In the genomic region with DNA sequence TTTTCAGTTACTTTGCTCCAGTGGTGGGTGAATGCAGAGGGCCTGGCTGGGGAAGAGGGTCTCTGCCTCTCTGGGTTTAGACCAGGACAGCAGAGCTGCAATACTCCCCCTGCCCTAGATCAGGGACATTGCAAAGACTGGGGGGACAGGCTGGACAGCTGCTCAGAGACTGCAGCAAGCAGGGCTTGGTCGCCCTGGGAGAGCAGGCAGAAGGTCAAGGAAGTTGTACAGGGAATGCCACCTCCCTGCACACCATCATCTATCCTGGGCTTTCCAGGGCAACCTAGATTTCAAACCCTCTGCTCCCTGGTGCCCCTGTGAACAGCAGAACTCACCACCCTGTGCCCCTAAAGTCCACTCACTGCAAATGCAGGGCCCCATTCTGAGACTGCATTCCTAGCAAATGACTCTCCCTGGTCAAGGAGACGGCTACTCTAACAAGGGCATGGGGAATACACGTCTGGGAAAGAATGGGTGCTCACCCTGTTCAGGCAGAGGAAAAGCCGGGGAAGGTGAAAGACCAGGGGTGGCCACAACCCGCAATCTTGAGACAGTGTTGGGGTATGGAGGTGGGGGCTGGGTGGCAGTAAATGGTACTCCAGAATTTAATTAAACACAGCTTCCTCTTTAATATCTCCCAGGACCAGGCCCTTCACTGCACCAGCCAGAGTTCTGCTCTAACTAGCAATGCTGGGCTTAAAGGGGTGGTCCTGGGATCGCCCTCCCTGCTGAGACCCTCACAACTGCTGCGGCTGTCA, we compare ENCODE assay signal across 8 cellular contexts. TPM values are rescaled to one million over a fixed set of nuclear protein-coding genes. Genes with fewer than 3 reads are reported as not detected.
DNase-seq lines count a peak whose midpoint lies in the region; ATAC-seq, FAIRE-seq and TF ChIP-seq lines count a peak whose summit lies in the region.

No MANE protein-coding gene starts in this region.

- H3K27me3 ChIP-seq in bronchial epithelial cell (ENCODE audit: control insufficient read depth, insufficient read depth, low read length) = no peaks in the 10 kb centered on the region
- no peaks in the 10 kb centered on the region for H3K27me3 ChIP-seq in lung (ENCODE audit: control insufficient read depth, insufficient read depth)
- no peaks in the 10 kb centered on the region for H3K27me3 ChIP-seq in aorta (ENCODE audit: control insufficient read depth in 1 of 2, insufficient read depth in 2 of 2, low read length in 1 of 2)

- H3K4me3 ChIP-seq in bronchial epithelial cell (ENCODE audit: low read depth, low read length) (peak overlapping the region; percentile 61), lung (peak overlapping the region; percentile 65), aorta (ENCODE audit: low read length in 2 of 2) (peak overlapping the region; percentile 46 to 57)

- H3K27ac Mint-ChIP-seq in stimulated activated naive CD8-positive, alpha-beta T cell treated with anti-CD3 and anti-CD28 coated beads, Interleukin-15, Interleukin-2, amounts not matched to agents 100 ng/mL and 50 ng/mL, for 24 hours = no peak overlapping the region

- TF ChIP-seq CTCF in bronchial epithelial cell (IDR thresholded peaks at IDR 0.05; ENCODE audit: insufficient read depth, low read length, severe bottlenecking) (no peak), lung (IDR thresholded peaks at IDR 0.05; ENCODE audit: control extremely low read depth, extremely low read depth) (no peak)

- H3K4me1 Mint-ChIP-seq in stimulated activated naive CD8-positive, alpha-beta T cell treated with anti-CD3 and anti-CD28 coated beads, Interleukin-15, Interleukin-2, amounts not matched to agents 100 ng/mL and 50 ng/mL, for 24 hours (ENCODE audit: low read depth) = peaks cover 38% of the 10 kb centered on the region

- H3K27me3 Mint-ChIP-seq in stimulated activated naive CD8-positive, alpha-beta T cell treated with anti-CD3 and anti-CD28 coated beads, Interleukin-15, Interleukin-2, amounts not matched to agents 100 ng/mL and 50 ng/mL, for 24 hours = peaks cover 26% of the 10 kb centered on the region

- H3K9me3 ChIP-seq in lung (ENCODE audit: control insufficient read depth in 2 of 2, insufficient read depth in 1 of 2, low read length in 1 of 2) = no peaks in the 10 kb centered on the region
- no peaks in the 10 kb centered on the region for H3K9me3 ChIP-seq in aorta (ENCODE audit: control insufficient read depth, low read length)

- H3K9me3 Mint-ChIP-seq in stimulated activated naive CD8-positive, alpha-beta T cell treated with anti-CD3 and anti-CD28 coated beads, Interleukin-15, Interleukin-2, amounts not matched to agents 100 ng/mL and 50 ng/mL, for 24 hours = no peaks in the 10 kb centered on the region

- H3K27ac ChIP-seq in lung (ENCODE audit: low read depth in 1 of 2, low read length in 1 of 2) (peak overlapping the region; percentile 95), aorta (ENCODE audit: low read depth in 1 of 2, low read length in 2 of 2) (peak overlapping the region in 1 of 2 donors; percentile 28)

- ATAC-seq in stimulated activated naive CD8-positive, alpha-beta T cell treated with anti-CD3 and anti-CD28 coated beads, Interleukin-15, Interleukin-2, amounts not matched to agents 100 U/mL and 50 U/mL, for 24 hours = no peak
- no peak for ATAC-seq in lung (ENCODE audit: insufficient read depth, low FRiP score)
- peak; percentile 36 for ATAC-seq in aorta (ENCODE audit: low FRiP score)
- no peak for ATAC-seq in GM18909 (IDR thresholded peaks at IDR 0.05; ENCODE audit: poor library complexity, unreplicated experiment)
- ATAC-seq in GM21786 (IDR thresholded peaks at IDR 0.05; ENCODE audit: unreplicated experiment) = no peak

- 21 to 42% methylated on average over 7 of the region's 7 CpGs for WGBS in lung, 2 donors
- WGBS in aorta, 2 donors = 18 to 20% methylated on average over 7 of the region's 7 CpGs

- intact Hi-C loops in aorta (cut with DNase I) = loop anchor here in 1 of 2 donors (5.0 kb wide), 3 partner anchors 39 to 201 kb away; a partner anchor contains a TSS

- H3K36me3 Mint-ChIP-seq in stimulated activated naive CD8-positive, alpha-beta T cell treated with anti-CD3 and anti-CD28 coated beads, Interleukin-15, Interleukin-2, amounts not matched to agents 100 ng/mL and 50 ng/mL, for 24 hours (ENCODE audit: low read depth) = no peaks in the 10 kb centered on the region

- FAIRE-seq in bronchial epithelial cell (lab: Jason Lieb, UNC) = no peak

- H3K4me1 ChIP-seq in lung (ENCODE audit: control insufficient read depth in 2 of 2, insufficient read depth in 2 of 2, low read length in 2 of 2) (peaks cover 8 to 33% of the 10 kb centered on the region in 2 donors), aorta (ENCODE audit: control insufficient read depth in 1 of 2, insufficient read depth in 2 of 2, low read length in 2 of 2) (no peaks in the 10 kb centered on the region)

- H3K4me3 Mint-ChIP-seq in stimulated activated naive CD8-positive, alpha-beta T cell treated with anti-CD3 and anti-CD28 coated beads, Interleukin-15, Interleukin-2, amounts not matched to agents 100 ng/mL and 50 ng/mL, for 24 hours = peak overlapping the region; percentile 45

- DNase-seq in stimulated activated naive CD8-positive, alpha-beta T cell treated with anti-CD3 and anti-CD28 coated beads, Interleukin-15, Interleukin-2, amounts not matched to agents 100 U/mL and 50 U/mL, for 24 hours = no peak
- DNase-seq in bronchial epithelial cell (ENCODE audit: low read depth) = peak; percentile 62
- DNase-seq in lung (ENCODE audit: low spot score) = no peak
- DNase-seq in aorta = no peak
- DNase-seq in OCI-M2 (lab: John Stamatoyannopoulos, UW; ENCODE audit: unreplicated experiment) = no peak

- no peaks in the 10 kb centered on the region for H3K36me3 ChIP-seq in bronchial epithelial cell (ENCODE audit: control insufficient read depth, insufficient read depth, low read length)
- peaks cover 0 to 12% of the 10 kb centered on the region in 2 donors for H3K36me3 ChIP-seq in lung (ENCODE audit: control insufficient read depth in 2 of 2, insufficient read depth in 2 of 2, low read length in 2 of 2)
- no peaks in the 10 kb centered on the region for H3K36me3 ChIP-seq in aorta (ENCODE audit: control insufficient read depth in 1 of 2, insufficient read depth in 2 of 2, low read length in 1 of 2)

RNA-seq across cellular contexts. Expression of a gene that starts 1.0 kb away (rescaled TPM):
- total RNA-seq in bronchial epithelial cell (34.8 and 35.8 TPM in 2 replicates), lung (100 to 1,000 TPM in 1 of 2 donors, 10 to 100 TPM in 1; 84.6 to 137 TPM), aorta (10 to 100 TPM; 69.7 to 80.1 TPM)
- polyA plus RNA-seq in lung (10 to 100 TPM; 65.9 to 94.5 TPM), aorta (10 to 100 TPM; 27.4 to 61.1 TPM)
